Comparison of ENCODE assay signal across 1 cellular context in genomic region chr18:21704603-21705364, GRCh38.
A peak's percentile ranks its signal among the peaks of the same experiment; 100 is the strongest.
TF ChIP-seq lines count a peak whose summit lies in the region.

TSS of gene ABHD3 (minus strand) at chr18:21704774. CDS start at chr18:21704665, 109 bp downstream.

TF ChIP-seq in HepG2, 621 proteins besides CTCF, POLR2A, EP300 and RAD21 (continued from another document):
- no peak for TF ChIP-seq MLXIP (CRISPR knock-in tag; IDR thresholded peaks at IDR 0.05; ENCODE audit: borderline replicate concordance)
- peak; percentile 70 for TF ChIP-seq SPEN (CRISPR knock-in tag; IDR thresholded peaks at IDR 0.05; ENCODE audit: low read depth)
- TF ChIP-seq E2F1 (CRISPR knock-in tag; IDR thresholded peaks at IDR 0.05), result peak; percentile 47; the same call in 1 of the 2 replicates
- TF ChIP-seq MYPOP (CRISPR knock-in tag; IDR thresholded peaks at IDR 0.05), result peak; percentile 10; the same call in 1 of the 2 replicates
- TF ChIP-seq ZNF512 (CRISPR knock-in tag; IDR thresholded peaks at IDR 0.05), result no peak
- 0 out of 2 replicates have a peak, but pooled peaks have one; percentile 33 for TF ChIP-seq NCOA2 (CRISPR knock-in tag; IDR thresholded peaks at IDR 0.05)
- TF ChIP-seq ZFP90 (CRISPR knock-in tag; IDR thresholded peaks at IDR 0.05; ENCODE audit: borderline replicate concordance), result peak; percentile 68; the same call in 1 of the 2 replicates
- peak; percentile 87 for TF ChIP-seq POGZ (CRISPR knock-in tag; IDR thresholded peaks at IDR 0.05)
- 0 out of 2 replicates have a peak, but pooled peaks have one; percentile 67 for TF ChIP-seq ZFP91 (CRISPR knock-in tag; IDR thresholded peaks at IDR 0.05; ENCODE audit: borderline replicate concordance)
- 0 out of 2 replicates have a peak, but pooled peaks have one; percentile 62 for TF ChIP-seq ZNF292 (CRISPR knock-in tag; IDR thresholded peaks at IDR 0.05; ENCODE audit: borderline replicate concordance, low read depth)
- TF ChIP-seq ATF7-NPFF (CRISPR knock-in tag; IDR thresholded peaks at IDR 0.05; ENCODE audit: low read depth), result peak; percentile 31; the same call in 1 of the 2 replicates
